Comparison of ENCODE assay signal across 8 cellular contexts in the genomic region with DNA sequence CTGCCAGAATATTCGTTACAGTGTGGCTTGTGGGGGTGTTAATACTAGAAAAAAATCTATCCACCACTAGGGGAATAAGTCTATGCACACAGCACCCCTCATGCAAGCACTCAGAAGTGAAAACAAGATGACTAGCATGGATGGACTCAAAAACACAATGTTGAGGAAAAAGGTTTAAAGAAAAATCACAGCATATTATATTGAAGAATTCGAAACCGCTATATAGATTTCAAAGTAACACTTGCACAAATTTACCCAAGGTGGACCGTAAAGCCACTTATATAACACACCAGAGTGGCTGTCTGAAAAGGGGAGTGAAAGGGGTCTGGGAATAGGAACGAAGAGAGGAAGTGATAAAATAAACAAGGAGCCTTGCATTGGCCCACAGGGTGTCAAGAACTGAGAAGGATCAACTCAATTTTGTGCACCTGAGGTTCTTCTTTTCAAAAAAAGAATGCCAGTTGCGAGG. TPM values are rescaled to one million over a fixed set of nuclear protein-coding genes. Genes with fewer than 3 reads are reported as not detected.
DNase-seq lines count a peak whose midpoint lies in the region; ATAC-seq and TF ChIP-seq lines count a peak whose summit lies in the region.

No MANE protein-coding gene starts in this region.

- peak overlapping the region; percentile 75 for H3K27ac ChIP-seq in effector memory CD4-positive, alpha-beta T cell (ENCODE audit: insufficient read depth, low read length, poor library complexity, severe bottlenecking)

- in situ Hi-C loops in KBM-7 (cut with MboI; ENCODE audit: low pct_unique_long_range_greater_than_20kb, low sequenced_read_pairs) = no loop called here

- H3K9me3 ChIP-seq in effector memory CD4-positive, alpha-beta T cell (ENCODE audit: control insufficient read depth, low read length) = no peaks in the 10 kb centered on the region

- H3K27me3 Mint-ChIP-seq in memory B cell (no peaks in the 10 kb centered on the region), type B pancreatic cell (no peaks in the 10 kb centered on the region)

- no peaks in the 10 kb centered on the region for H3K9me3 Mint-ChIP-seq in memory B cell
- no peaks in the 10 kb centered on the region for H3K9me3 Mint-ChIP-seq in type B pancreatic cell

- no peaks in the 10 kb centered on the region for H3K4me1 ChIP-seq in effector memory CD4-positive, alpha-beta T cell (ENCODE audit: control insufficient read depth, insufficient read depth, low read length, poor library complexity, severe bottlenecking)

- H3K36me3 ChIP-seq in effector memory CD4-positive, alpha-beta T cell (ENCODE audit: control insufficient read depth, insufficient read depth, low read length) = peaks cover 8% of the 10 kb centered on the region

- H3K27me3 ChIP-seq in effector memory CD4-positive, alpha-beta T cell (replicated peaks; ENCODE audit: control insufficient read depth, insufficient read depth, low read length, poor library complexity, severe bottlenecking) = no peaks in the 10 kb centered on the region

- ATAC-seq in GM19452 (IDR thresholded peaks at IDR 0.05; ENCODE audit: unreplicated experiment) (peak; percentile 43), SK-N-SH treated with all-trans-retinoic acid at 6 μM for 48 hours (peak; percentile 90), memory B cell (ENCODE audit: low read depth) (peak; percentile 78)

- H3K4me3 Mint-ChIP-seq in memory B cell = peak overlapping the region; percentile 93
- peak overlapping the region; percentile 96 for H3K4me3 Mint-ChIP-seq in type B pancreatic cell

- H3K36me3 Mint-ChIP-seq in memory B cell (peaks cover 15% of the 10 kb centered on the region), type B pancreatic cell (no peaks in the 10 kb centered on the region)

- peak overlapping the region; percentile 97 for H3K4me3 ChIP-seq in effector memory CD4-positive, alpha-beta T cell (ENCODE audit: insufficient read depth, low read depth, low read length, poor library complexity, severe bottlenecking)

- peaks cover 16% of the 10 kb centered on the region for H3K4me1 Mint-ChIP-seq in memory B cell
- peaks cover 14% of the 10 kb centered on the region for H3K4me1 Mint-ChIP-seq in type B pancreatic cell (ENCODE audit: unreplicated experiment)

- peak; percentile 72 for TF ChIP-seq CTCF in type B pancreatic cell (conservative IDR thresholded peaks at IDR 0.05)

- H3K27ac Mint-ChIP-seq in memory B cell (peak overlapping the region; percentile 94), type B pancreatic cell (peak overlapping the region; percentile 89)

- peak; percentile 63 for DNase-seq in DMS114 treated with DMSO at 0.1 percent for 48 hours (lab: John Stamatoyannopoulos, UW; ENCODE audit: unreplicated experiment)
- peak; percentile 75 for DNase-seq in KBM-7
- DNase-seq in effector memory CD4-positive, alpha-beta T cell = peak in 1 of 3 donors; percentile 8
- peak in 1 of 2 donors; percentile 41 for DNase-seq in memory B cell (ENCODE audit: low spot score in 2 of 2)
- no peak for DNase-seq in type B pancreatic cell (ENCODE audit: extremely low spot score, unreplicated experiment)
- DNase-seq in HK-2 (ENCODE audit: unreplicated experiment) = no peak

TF ChIP-seq in SK-N-SH treated with all-trans-retinoic acid at 6 μM for 48 hours, 23 proteins besides CTCF, POLR2A, EP300 and RAD21:
- TF ChIP-seq BACH2 (CRISPR knock-in tag; IDR thresholded peaks at IDR 0.05; ENCODE audit: borderline replicate concordance) (no peak), OSR1 (CRISPR knock-in tag; IDR thresholded peaks at IDR 0.05) (no peak), ISL1 (CRISPR knock-in tag; IDR thresholded peaks at IDR 0.05) (no peak), CSDC2 (CRISPR knock-in tag; IDR thresholded peaks at IDR 0.05) (no peak), TCF4 (CRISPR knock-in tag; IDR thresholded peaks at IDR 0.05; ENCODE audit: borderline replicate concordance) (no peak), GLIS3 (CRISPR knock-in tag; IDR thresholded peaks at IDR 0.05) (no peak), ZFP30 (CRISPR knock-in tag; IDR thresholded peaks at IDR 0.05) (no peak), ARNTL (CRISPR knock-in tag; IDR thresholded peaks at IDR 0.05; ENCODE audit: borderline replicate concordance, low read depth) (no peak), ZC3H10 (CRISPR knock-in tag; IDR thresholded peaks at IDR 0.05) (no peak)
- TF ChIP-seq, protein P1, sequence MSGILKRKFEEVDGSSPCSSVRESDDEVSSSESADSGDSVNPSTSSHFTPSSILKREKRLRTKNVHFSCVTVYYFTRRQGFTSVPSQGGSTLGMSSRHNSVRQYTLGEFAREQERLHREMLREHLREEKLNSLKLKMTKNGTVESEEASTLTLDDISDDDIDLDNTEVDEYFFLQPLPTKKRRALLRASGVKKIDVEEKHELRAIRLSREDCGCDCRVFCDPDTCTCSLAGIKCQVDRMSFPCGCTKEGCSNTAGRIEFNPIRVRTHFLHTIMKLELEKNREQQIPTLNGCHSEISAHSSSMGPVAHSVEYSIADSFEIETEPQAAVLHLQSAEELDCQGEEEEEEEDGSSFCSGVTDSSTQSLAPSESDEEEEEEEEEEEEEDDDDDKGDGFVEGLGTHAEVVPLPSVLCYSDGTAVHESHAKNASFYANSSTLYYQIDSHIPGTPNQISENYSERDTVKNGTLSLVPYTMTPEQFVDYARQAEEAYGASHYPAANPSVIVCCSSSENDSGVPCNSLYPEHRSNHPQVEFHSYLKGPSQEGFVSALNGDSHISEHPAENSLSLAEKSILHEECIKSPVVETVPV (CRISPR knock-in tag; IDR thresholded peaks at IDR 0.05) = no peak
- TF ChIP-seq, protein P2, sequence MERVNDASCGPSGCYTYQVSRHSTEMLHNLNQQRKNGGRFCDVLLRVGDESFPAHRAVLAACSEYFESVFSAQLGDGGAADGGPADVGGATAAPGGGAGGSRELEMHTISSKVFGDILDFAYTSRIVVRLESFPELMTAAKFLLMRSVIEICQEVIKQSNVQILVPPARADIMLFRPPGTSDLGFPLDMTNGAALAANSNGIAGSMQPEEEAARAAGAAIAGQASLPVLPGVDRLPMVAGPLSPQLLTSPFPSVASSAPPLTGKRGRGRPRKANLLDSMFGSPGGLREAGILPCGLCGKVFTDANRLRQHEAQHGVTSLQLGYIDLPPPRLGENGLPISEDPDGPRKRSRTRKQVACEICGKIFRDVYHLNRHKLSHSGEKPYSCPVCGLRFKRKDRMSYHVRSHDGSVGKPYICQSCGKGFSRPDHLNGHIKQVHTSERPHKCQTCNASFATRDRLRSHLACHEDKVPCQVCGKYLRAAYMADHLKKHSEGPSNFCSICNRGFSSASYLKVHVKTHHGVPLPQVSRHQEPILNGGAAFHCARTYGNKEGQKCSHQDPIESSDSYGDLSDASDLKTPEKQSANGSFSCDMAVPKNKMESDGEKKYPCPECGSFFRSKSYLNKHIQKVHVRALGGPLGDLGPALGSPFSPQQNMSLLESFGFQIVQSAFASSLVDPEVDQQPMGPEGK (CRISPR knock-in tag; IDR thresholded peaks at IDR 0.05; ENCODE audit: borderline replicate concordance) = no peak
- TF ChIP-seq, protein P3, sequence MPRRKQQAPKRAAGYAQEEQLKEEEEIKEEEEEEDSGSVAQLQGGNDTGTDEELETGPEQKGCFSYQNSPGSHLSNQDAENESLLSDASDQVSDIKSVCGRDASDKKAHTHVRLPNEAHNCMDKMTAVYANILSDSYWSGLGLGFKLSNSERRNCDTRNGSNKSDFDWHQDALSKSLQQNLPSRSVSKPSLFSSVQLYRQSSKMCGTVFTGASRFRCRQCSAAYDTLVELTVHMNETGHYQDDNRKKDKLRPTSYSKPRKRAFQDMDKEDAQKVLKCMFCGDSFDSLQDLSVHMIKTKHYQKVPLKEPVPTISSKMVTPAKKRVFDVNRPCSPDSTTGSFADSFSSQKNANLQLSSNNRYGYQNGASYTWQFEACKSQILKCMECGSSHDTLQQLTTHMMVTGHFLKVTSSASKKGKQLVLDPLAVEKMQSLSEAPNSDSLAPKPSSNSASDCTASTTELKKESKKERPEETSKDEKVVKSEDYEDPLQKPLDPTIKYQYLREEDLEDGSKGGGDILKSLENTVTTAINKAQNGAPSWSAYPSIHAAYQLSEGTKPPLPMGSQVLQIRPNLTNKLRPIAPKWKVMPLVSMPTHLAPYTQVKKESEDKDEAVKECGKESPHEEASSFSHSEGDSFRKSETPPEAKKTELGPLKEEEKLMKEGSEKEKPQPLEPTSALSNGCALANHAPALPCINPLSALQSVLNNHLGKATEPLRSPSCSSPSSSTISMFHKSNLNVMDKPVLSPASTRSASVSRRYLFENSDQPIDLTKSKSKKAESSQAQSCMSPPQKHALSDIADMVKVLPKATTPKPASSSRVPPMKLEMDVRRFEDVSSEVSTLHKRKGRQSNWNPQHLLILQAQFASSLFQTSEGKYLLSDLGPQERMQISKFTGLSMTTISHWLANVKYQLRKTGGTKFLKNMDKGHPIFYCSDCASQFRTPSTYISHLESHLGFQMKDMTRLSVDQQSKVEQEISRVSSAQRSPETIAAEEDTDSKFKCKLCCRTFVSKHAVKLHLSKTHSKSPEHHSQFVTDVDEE (CRISPR knock-in tag; IDR thresholded peaks at IDR 0.05) = no peak

RNA-seq across cellular contexts. Expression of a gene that starts 0.5 kb away (rescaled TPM):
- 60.5 and 92.6 TPM in 2 replicates for total RNA-seq in type B pancreatic cell (ENCODE audit: low replicate concordance)

RNA-seq across cellular contexts. Expression of a gene that starts 46.1 kb away (rescaled TPM):
- not detected in 2 replicates for total RNA-seq in type B pancreatic cell (ENCODE audit: low replicate concordance)

Comparison
In these comparisons a context has a peak if more than half of its experiments do, and no peak if none do; other contexts are left out.
1. DNase-seq: peak in DMS114 treated with DMSO at 0.1 percent for 48 hours (single experiment) and KBM-7 (single experiment); none in type B pancreatic cell (single experiment) and HK-2 (single experiment).
2. Peak in every context shown above with its lines, with median percentiles within 50 percentile points of each other: ATAC-seq.